In genomic region chr12:6751767-6752166, GRCh38 we compare ENCODE assay signal across 8 cellular contexts. TPM values are rescaled to one million over a fixed set of nuclear protein-coding genes. Genes with fewer than 3 reads are reported as not detected.
DNase-seq lines count a peak whose midpoint lies in the region; ATAC-seq and TF ChIP-seq lines count a peak whose summit lies in the region.

No MANE protein-coding gene starts in this region.

- H3K27ac ChIP-seq in OCI-LY7 (ENCODE audit: low read depth, low read length, poor library complexity, severe bottlenecking) (no peak overlapping the region), endodermal cell (ENCODE audit: low read depth, low read length) (no peak overlapping the region), ovary (peak overlapping the region; percentile 96 to 100)

- peaks cover 49% of the 10 kb centered on the region for H3K36me3 ChIP-seq in OCI-LY7 (ENCODE audit: insufficient read depth, low read length)
- H3K36me3 ChIP-seq in endodermal cell (ENCODE audit: control insufficient read depth, insufficient read depth, low read length) = peaks cover 53% of the 10 kb centered on the region
- no peaks in the 10 kb centered on the region for H3K36me3 ChIP-seq in ovary

- H3K27me3 ChIP-seq in endodermal cell (ENCODE audit: control insufficient read depth, insufficient read depth, low read length, poor library complexity, severe bottlenecking) (no peaks in the 10 kb centered on the region), ovary (no peaks in the 10 kb centered on the region)

- TF ChIP-seq CTCF in Calu3 (IDR thresholded peaks at IDR 0.05; ENCODE audit: unreplicated experiment) (no peak), OCI-LY7 (conservative IDR thresholded peaks at IDR 0.05; ENCODE audit: low read length) (no peak), endodermal cell (conservative IDR thresholded peaks at IDR 0.05) (no peak), ovary (IDR thresholded peaks at IDR 0.05) (no peak)

- TF ChIP-seq POLR2A in ovary (IDR thresholded peaks at IDR 0.05) (no peak), GM18505 (IDR thresholded peaks at IDR 0.05; ENCODE audit: borderline replicate concordance, extremely low read depth, insufficient read depth, insufficient read length) (no peak)

- H3K27ac Mint-ChIP-seq in Calu3 (ENCODE audit: unreplicated experiment) (peak overlapping the region; percentile 88), endodermal cell (peak overlapping the region; percentile 100)

- POLR2A ChIA-PET in OCI-LY7 (lab: Charles Lee) = interaction anchor here (0.6 to 2.5 kb wide), 7 partner anchors 8 to 100 kb away, joined by 3 to 18 read pairs (median 6); partner anchors contain the start of genes CDCA3, COPS7A, PTMS and USP5

- no peaks in the 10 kb centered on the region for H4K20me1 ChIP-seq in OCI-LY7 (ENCODE audit: insufficient read depth, low read length)

- no peak for DNase-seq in Calu3
- no peak for DNase-seq in OCI-LY7 (ENCODE audit: low spot score)
- no peak for DNase-seq in endodermal cell
- peak in 3 of 5 donors; percentile 43 to 66 (median 51) for DNase-seq in ovary
- DNase-seq in stimulated activated CD8-positive, alpha-beta memory T cell treated with anti-CD3 and anti-CD28 coated beads, Interleukin-4, amount 100 ng/mL, for 48 hours = no peak

- peak overlapping the region; percentile 87 for H3K4me2 ChIP-seq in OCI-LY7 (ENCODE audit: low read length)

- H3K9ac ChIP-seq in endodermal cell (ENCODE audit: extremely low read depth, low read length, poor library complexity, severe bottlenecking) = peak overlapping the region; percentile 95

- peaks cover 7% of the 10 kb centered on the region for H3K4me1 Mint-ChIP-seq in Calu3 (ENCODE audit: low read depth, unreplicated experiment)
- peaks cover 18% of the 10 kb centered on the region for H3K4me1 Mint-ChIP-seq in endodermal cell

- no peaks in the 10 kb centered on the region for H3K9me2 ChIP-seq in OCI-LY7 (ENCODE audit: insufficient read depth, low read length)

- intact Hi-C loops in Calu3 (cut with micrococcal nuclease; ENCODE audit: unreplicated experiment) (loop anchor here (2.0 kb wide), 2 partner anchors 27 to 83 kb away; no protein-coding TSS in a partner anchor), OCI-LY7 (cut with micrococcal nuclease; ENCODE audit: unreplicated experiment) (loop anchor here (2.0 kb wide), 1 partner anchor 55 kb away; no protein-coding TSS in a partner anchor), ovary (cut with DNase I) (loop anchor here in 2 of 4 donors (2.0 to 5.0 kb wide), 2 partner anchors 15 to 76 kb away; partner anchors contain the start of genes P3H3 (in 2 of the 2) and PTMS (in 2 of the 2))

- 90 to 95% methylated on average over 6 to 7 of the region's 7 CpGs for WGBS in endodermal cell (ENCODE audit: insufficient coverage in 1 of 2, insufficient read length in 1 of 2), 2 experiments
- WGBS in ovary, 3 donors = 59 to 66% (median 64%) methylated on average over 7 of the region's 7 CpGs

- H3K4me1 ChIP-seq in OCI-LY7 (ENCODE audit: insufficient read depth, low read length, poor library complexity, severe bottlenecking) (peaks cover 17% of the 10 kb centered on the region), endodermal cell (ENCODE audit: control insufficient read depth, insufficient read depth, low read length) (peaks cover 5% of the 10 kb centered on the region), ovary (ENCODE audit: insufficient read depth) (peaks cover 7% of the 10 kb centered on the region)

- peak overlapping the region; percentile 98 for H3K4me3 Mint-ChIP-seq in Calu3 (ENCODE audit: low read depth, unreplicated experiment)
- H3K4me3 Mint-ChIP-seq in endodermal cell = peak overlapping the region; percentile 91

- H3K9me3 ChIP-seq in OCI-LY7 (ENCODE audit: low read length) (no peaks in the 10 kb centered on the region), endodermal cell (ENCODE audit: control insufficient read depth, low read length) (no peaks in the 10 kb centered on the region), ovary (no peaks in the 10 kb centered on the region)

- BruUV-seq in Calu3 (replicated peaks; lab: Mats Ljungman, UMichigan) (no TSS peak), OCI-LY7 (replicated peaks; lab: Mats Ljungman, UMichigan) (no TSS peak)

- H3K27me3 Mint-ChIP-seq in Calu3 (ENCODE audit: unreplicated experiment) = peaks cover 8% of the 10 kb centered on the region
- H3K27me3 Mint-ChIP-seq in endodermal cell (ENCODE audit: insufficient read depth) = peaks cover 2% of the 10 kb centered on the region

- H3K9me3 Mint-ChIP-seq in Calu3 (ENCODE audit: low read depth, unreplicated experiment) = no peaks in the 10 kb centered on the region
- no peaks in the 10 kb centered on the region for H3K9me3 Mint-ChIP-seq in endodermal cell

- H3K4me3 ChIP-seq in OCI-LY7 (ENCODE audit: low read depth, low read length, poor library complexity, severe bottlenecking) (peak overlapping the region; percentile 89), endodermal cell (ENCODE audit: low read length) (peak overlapping the region; percentile 94), ovary (no peak overlapping the region)

- ATAC-seq in HG03039 (IDR thresholded peaks at IDR 0.05; ENCODE audit: unreplicated experiment) (no peak), GM18505 (IDR thresholded peaks at IDR 0.05; ENCODE audit: unreplicated experiment) (no peak), HG03432 (IDR thresholded peaks at IDR 0.05; ENCODE audit: unreplicated experiment) (no peak)

- no peak overlapping the region for H2AFZ ChIP-seq in OCI-LY7 (ENCODE audit: low read length)

- TF ChIP-seq EP300 in ovary (IDR thresholded peaks at IDR 0.05) = no peak

- peaks cover 52% of the 10 kb centered on the region for H3K36me3 Mint-ChIP-seq in Calu3 (ENCODE audit: insufficient read depth, unreplicated experiment)
- peaks cover 51% of the 10 kb centered on the region for H3K36me3 Mint-ChIP-seq in endodermal cell (ENCODE audit: low read depth)

- CTCF ChIA-PET in Calu3 (lab: Charles Lee) (interaction anchor here (1.7 to 2.7 kb wide), 3 partner anchors 15 to 100 kb away, joined by 13 to 24 read pairs (median 19); partner anchors contain the start of genes CDCA3, COPS7A, PTMS and USP5), OCI-LY7 (lab: Charles Lee; ENCODE audit: unreplicated experiment) (no interaction called here)

- peaks cover 8% of the 10 kb centered on the region; the same call in 1 of the 2 replicates for H3K79me2 ChIP-seq in OCI-LY7 (ENCODE audit: insufficient read depth, low read depth, low read length)

RNA-seq across cellular contexts. Expression of gene MLF2, which starts 1.2 kb away (rescaled TPM):
- total RNA-seq in Calu3 (2022) (176 and 183 TPM in 2 replicates), OCI-LY7 (2022) (79.7 and 81.3 TPM in 2 replicates), endodermal cell (100 to 1,000 TPM; 219 to 393 TPM), ovary (100 to 1,000 TPM in 6 of 7 donors, 10 to 100 TPM in 1; 64.1 to 162 (median 141) TPM)
- total RNA-seq in OCI-LY7 (2014; rRNA removed; shearing (Covaris generic)) = 87.3 and 96.2 TPM in 2 replicates
- polyA plus RNA-seq in endodermal cell (2013, experiment 1 of 2) = 177 TPM
- polyA plus RNA-seq in endodermal cell (2013, experiment 2 of 2) = 169 TPM
- polyA plus RNA-seq in ovary = 100 to 1,000 TPM; 130 to 138 TPM

RNA-seq across cellular contexts. Expression of gene PTMS, which starts 14.4 kb away (rescaled TPM):
- total RNA-seq in Calu3 (2022) (53.5 and 62.9 TPM in 2 replicates), OCI-LY7 (2022) (9.8 and 11.8 TPM in 2 replicates), endodermal cell (100 to 1,000 TPM; 637 to 888 TPM), ovary (1,000 to 10,000 TPM in 1 of 7 donors, 100 to 1,000 TPM in 6; 100 to 1,013 (median 576) TPM)
- total RNA-seq in OCI-LY7 (2014; rRNA removed; shearing (Covaris generic)) = 6.3 and 7.8 TPM in 2 replicates
- 935 TPM for polyA plus RNA-seq in endodermal cell (2013, experiment 1 of 2)
- polyA plus RNA-seq in endodermal cell (2013, experiment 2 of 2) = 1,020 TPM
- 100 to 1,000 TPM; 550 to 594 TPM for polyA plus RNA-seq in ovary

RNA-seq across cellular contexts. Expression of gene LAG3, which starts 20.6 kb away (rescaled TPM):
- total RNA-seq in Calu3 (2022) (0.34 TPM in 1 of 2 replicates, not detected in the other), OCI-LY7 (2022) (0.26 TPM in 1 of 2 replicates, not detected in the other), endodermal cell (1 to 10 TPM; 1.9 to 7.3 TPM), ovary (10 to 100 TPM in 6 of 7 donors, 1 to 10 TPM in 1; 8.5 to 21.8 (median 16.0) TPM)
- total RNA-seq in OCI-LY7 (2014; rRNA removed; shearing (Covaris generic)) = 0.19 and 0.62 TPM in 2 replicates
- polyA plus RNA-seq in endodermal cell (2013, experiment 1 of 2) = 8.4 TPM
- 5.8 TPM for polyA plus RNA-seq in endodermal cell (2013, experiment 2 of 2)
- polyA plus RNA-seq in ovary = 10 to 100 TPM in 1 of 2 donors, 1 to 10 TPM in 1; 4.7 to 13.7 TPM

RNA-seq across cellular contexts. Expression of gene COPS7A, which starts 27.9 kb away (rescaled TPM):
- total RNA-seq in Calu3 (2022) (47.3 and 55.3 TPM in 2 replicates), OCI-LY7 (2022) (51.1 and 53.8 TPM in 2 replicates), endodermal cell (10 to 100 TPM; 43.3 to 69.2 TPM), ovary (10 to 100 TPM; 36.4 to 61.4 (median 48.4) TPM)
- 64.8 and 71.2 TPM in 2 replicates for total RNA-seq in OCI-LY7 (2014; rRNA removed; shearing (Covaris generic))
- polyA plus RNA-seq in endodermal cell (2013, experiment 1 of 2) = 36.9 TPM
- polyA plus RNA-seq in endodermal cell (2013, experiment 2 of 2) = 34.1 TPM
- polyA plus RNA-seq in ovary = 10 to 100 TPM; 45.7 to 74.8 TPM

RNA-seq across cellular contexts. Expression of gene CD4, which starts 37.6 kb away (rescaled TPM):
- not detected in 2 replicates for total RNA-seq in Calu3 (2022)
- total RNA-seq in OCI-LY7 (2014; rRNA removed; shearing (Covaris generic)) = not detected in 2 replicates
- total RNA-seq in OCI-LY7 (2022) = not detected in 2 replicates
- total RNA-seq in endodermal cell = 1 to 10 TPM in 1 of 2 donors, under 1 TPM in 1; 0.77 to 1.3 TPM
- 2.2 TPM for polyA plus RNA-seq in endodermal cell (2013, experiment 1 of 2)
- polyA plus RNA-seq in endodermal cell (2013, experiment 2 of 2) = 1.7 TPM
- 10 to 100 TPM in 4 of 7 donors, 1 to 10 TPM in 3; 2.1 to 12.5 (median 10.3) TPM for total RNA-seq in ovary
- 10 to 100 TPM in 1 of 2 donors, 1 to 10 TPM in 1; 7.3 to 40.2 TPM for polyA plus RNA-seq in ovary

Comparison
In these comparisons a context has a peak if more than half of its experiments do, and no peak if none do; other contexts are left out.
1. DNase-seq: peak in ovary (3 of 5); none in Calu3 (single experiment), OCI-LY7 (single experiment), endodermal cell (single experiment) and stimulated activated CD8-positive, alpha-beta memory T cell treated with anti-CD3 and anti-CD28 coated beads, Interleukin-4, amount 100 ng/mL, for 48 hours (single experiment).
2. H3K27ac ChIP-seq: peak in ovary (2 of 2); none in OCI-LY7 (single experiment) and endodermal cell (single experiment).